ENCODE assay signal across 8 cellular contexts in genomic region chr10:110212119-110213006, GRCh38. TPM values are rescaled to one million over a fixed set of nuclear protein-coding genes. Genes with fewer than 3 reads are reported as not detected.
DNase-seq lines count a peak whose midpoint lies in the region; ATAC-seq and TF ChIP-seq lines count a peak whose summit lies in the region.

No MANE protein-coding gene starts in this region.

- no peak overlapping the region for H3K18ac ChIP-seq in mesendoderm (ENCODE audit: low read length)

- H3K79me2 ChIP-seq in MM.1S (ENCODE audit: low read length) (peaks cover 40% of the 10 kb centered on the region), mesendoderm (ENCODE audit: control insufficient read depth, insufficient read depth, low read length) (no peaks in the 10 kb centered on the region)

- H2BK15ac ChIP-seq in mesendoderm (replicated peaks; ENCODE audit: low read depth): no peak overlapping the region

- no peak overlapping the region for H3K27ac ChIP-seq in BLaER1
- peak overlapping the region; percentile 86 for H3K27ac ChIP-seq in MM.1S (ENCODE audit: low read length)
- no peak overlapping the region for H3K27ac ChIP-seq in mesendoderm (ENCODE audit: low read depth, low read length)

- H3K79me1 ChIP-seq in mesendoderm (ENCODE audit: low read length): no peaks in the 10 kb centered on the region

- H4K20me1 ChIP-seq in BLaER1: peaks cover 57% of the 10 kb centered on the region
- no peaks in the 10 kb centered on the region for H4K20me1 ChIP-seq in MM.1S (ENCODE audit: insufficient read depth, low read length)

- H4K8ac ChIP-seq in mesendoderm (ENCODE audit: low read depth, low read length): no peak overlapping the region

- peak; percentile 46 for ATAC-seq in left colon
- ATAC-seq in GM18870 (IDR thresholded peaks at IDR 0.05; ENCODE audit: unreplicated experiment): no peak
- ATAC-seq in GM21423 (IDR thresholded peaks at IDR 0.05; ENCODE audit: unreplicated experiment): no peak

- WGBS in mesendoderm (ENCODE audit: extremely low coverage, insufficient coverage, low lambda C conversion rate): no CpG with 5 or more reads among the region's 5 CpGs

- peak; percentile 72 for DNase-seq in MM.1S
- DNase-seq in activated effector memory CD4-positive, alpha-beta T cell treated with anti-CD3 and anti-CD28 coated beads, Interleukin-2, amount 50 U/mL, for 16 hours: peak; percentile 78
- DNase-seq in left colon: peak; percentile 68 to 82
- no peak for DNase-seq in mesendoderm
- no peak for DNase-seq in KG1 (lab: John Stamatoyannopoulos, UW)

- peaks cover 48% of the 10 kb centered on the region for H3K4me1 ChIP-seq in BLaER1
- H3K4me1 ChIP-seq in MM.1S (ENCODE audit: low read length): peaks cover 39% of the 10 kb centered on the region
- H3K4me1 ChIP-seq in mesendoderm (ENCODE audit: control insufficient read depth, low read depth, low read length): peaks cover 3% of the 10 kb centered on the region

- H3K36me3 ChIP-seq in BLaER1 (no peaks in the 10 kb centered on the region), MM.1S (replicated peaks; ENCODE audit: insufficient read depth, low read length) (no peaks in the 10 kb centered on the region), mesendoderm (ENCODE audit: control insufficient read depth, insufficient read depth, low read length) (no peaks in the 10 kb centered on the region)

- H3K9me3 ChIP-seq in BLaER1: no peaks in the 10 kb centered on the region
- H3K9me3 ChIP-seq in MM.1S (replicated peaks; ENCODE audit: insufficient read depth, low read length): no peaks in the 10 kb centered on the region

- no peak overlapping the region for H3K4ac ChIP-seq in mesendoderm (ENCODE audit: low read depth, low read length)

- peak overlapping the region; percentile 24 for H2AFZ ChIP-seq in MM.1S (ENCODE audit: low read length)

- peaks cover 42% of the 10 kb centered on the region for H3F3A ChIP-seq in MM.1S (ENCODE audit: insufficient read depth, low read length)

- H3K9ac ChIP-seq in BLaER1: no peak overlapping the region
- peak overlapping the region; percentile 95 for H3K9ac ChIP-seq in MM.1S (ENCODE audit: low read length)
- no peak overlapping the region for H3K9ac ChIP-seq in mesendoderm (ENCODE audit: low read length)

- H2BK120ac ChIP-seq in mesendoderm (ENCODE audit: low read depth, low read length): no peak overlapping the region

- intact Hi-C loops in left colon (cut with DNase I, micrococcal nuclease): no loop called here

- H3K4me2 ChIP-seq in BLaER1: peak overlapping the region; percentile 96
- H3K4me2 ChIP-seq in MM.1S (ENCODE audit: low read depth, low read length): peak overlapping the region; percentile 79
- H3K4me2 ChIP-seq in mesendoderm (ENCODE audit: low read length): no peak overlapping the region

- no peak overlapping the region for H2BK5ac ChIP-seq in mesendoderm (ENCODE audit: low read length)

- no peak overlapping the region; the same call in 1 of the 2 replicates for H3K4me3 ChIP-seq in BLaER1
- H3K4me3 ChIP-seq in MM.1S (ENCODE audit: low read length): peak overlapping the region; percentile 62
- no peak overlapping the region for H3K4me3 ChIP-seq in mesendoderm (ENCODE audit: low read length)

- H3K23ac ChIP-seq in mesendoderm (ENCODE audit: low read length): no peak overlapping the region

- no peak for TF ChIP-seq CTCF in MM.1S (IDR thresholded peaks at IDR 0.05; ENCODE audit: low read length)

- H2AK5ac ChIP-seq in mesendoderm (ENCODE audit: low read length): no peak overlapping the region

- H3K56ac ChIP-seq in mesendoderm (ENCODE audit: low read length): no peak overlapping the region

- no peaks in the 10 kb centered on the region for H3K9me2 ChIP-seq in MM.1S (replicated peaks; ENCODE audit: insufficient read depth, low read length)

- H4K5ac ChIP-seq in mesendoderm (ENCODE audit: low read length): no peak overlapping the region

- H3K27me3 ChIP-seq in BLaER1 (no peaks in the 10 kb centered on the region), MM.1S (replicated peaks; ENCODE audit: insufficient read depth, low read length) (no peaks in the 10 kb centered on the region), mesendoderm (ENCODE audit: insufficient read depth, low read length, poor library complexity) (peaks cover 8% of the 10 kb centered on the region)

RNA-seq across cellular contexts. Expression of gene MXI1, which starts 5.0 kb away (rescaled TPM):
- total RNA-seq in left colon: 100 to 1,000 TPM; 134 to 154 TPM
- 4.7 TPM for polyA plus RNA-seq in mesendoderm (2013, experiment 1 of 2)
- polyA plus RNA-seq in mesendoderm (2013, experiment 2 of 2): 4.4 TPM

Comparison
In these comparisons a context has a peak if more than half of its experiments do, and no peak if none do; other contexts are left out.
1. DNase-seq: peak in MM.1S (single experiment), activated effector memory CD4-positive, alpha-beta T cell treated with anti-CD3 and anti-CD28 coated beads, Interleukin-2, amount 50 U/mL, for 16 hours (single experiment) and left colon (2 of 2); none in mesendoderm (single experiment) and KG1 (single experiment).